Comparison of ENCODE assay signal across 32 cellular contexts in the genomic region with DNA sequence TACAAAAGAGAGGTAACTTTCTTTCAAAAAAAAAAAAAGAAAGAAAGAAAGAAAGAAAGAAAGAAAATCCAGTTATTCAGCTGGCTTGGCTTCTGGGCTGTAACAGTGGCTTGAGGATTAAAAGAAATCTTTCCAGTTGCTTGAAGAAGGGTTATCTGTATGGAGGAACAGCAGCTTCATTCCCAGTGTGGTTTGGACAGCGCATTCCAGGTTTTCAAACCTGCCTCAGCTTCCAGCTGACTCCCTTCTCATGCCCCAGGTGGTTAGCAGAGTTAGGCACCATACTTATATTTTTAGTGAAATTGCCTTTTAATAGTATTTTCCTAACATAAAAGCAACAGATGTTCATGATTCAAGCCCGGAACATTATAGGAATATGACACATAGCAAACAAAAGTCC.
"Had no signal": no experiment of that assay in that cellular context is flagged by ENCODE, and none has a peak within 500 bp of the region (broad histone marks: within the 10 kb centered on the region; RNA-seq: fewer than 3 reads in every experiment).

No MANE protein-coding gene starts in this region.

- H3K36me3 Mint-ChIP-seq: stimulated activated effector memory CD8-positive, alpha-beta T cell treated with anti-CD3 and anti-CD28 coated beads, Interleukin-12 subunit alpha, Interleukin-12 subunit beta, amount 100 ng/mL, for 72 hours had no signal

- H3K27ac ChIP-seq: cardiac muscle cell, colonic mucosa, heart left ventricle, right lobe of liver, skin epidermis, uterus had no signal

- ATAC-seq: heart left ventricle; natural killer cell; right lobe of liver; stimulated activated effector memory CD8-positive, alpha-beta T cell treated with anti-CD3 and anti-CD28 coated beads, Interleukin-12 subunit alpha, Interleukin-12 subunit beta, amount 100 ng/mL, for 72 hours; T-helper 17 cell had no signal

- FAIRE-seq: kidney had no signal

- H3K27me3 Mint-ChIP-seq: activated CD4-positive, alpha-beta memory T cell treated with anti-CD3 and anti-CD28 coated beads for 36 hours; activated CD4-positive, alpha-beta T cell treated with anti-CD3 and anti-CD28 coated beads, Interleukin-2, amount 10 ng/mL, durations not matched to agents 24 days and 14 days; activated naive CD4-positive, alpha-beta T cell treated with anti-CD3 and anti-CD28 coated beads, Interleukin-2, amount 10 ng/mL, durations not matched to agents 7 days and 5 days; activated naive CD8-positive, alpha-beta T cell treated with anti-CD3 and anti-CD28 coated beads, Interleukin-2, amount 10 ng/mL, durations not matched to agents 7 days and 5 days; memory B cell; stimulated activated naive CD8-positive, alpha-beta T cell treated with anti-CD3 and anti-CD28 coated beads, Interleukin-15, Interleukin-2, amounts not matched to agents 100 ng/mL and 50 ng/mL, for 24 hours; T-helper 17 cell; type B pancreatic cell had no signal

- H3K27me3 ChIP-seq: cardiac muscle cell, colonic mucosa, right lobe of liver, uterus had no signal

- H3K4me3 Mint-ChIP-seq: activated CD4-positive, alpha-beta memory T cell treated with anti-CD3 and anti-CD28 coated beads for 36 hours; activated CD4-positive, alpha-beta T cell treated with anti-CD3 and anti-CD28 coated beads, Interleukin-2, amount 10 ng/mL, durations not matched to agents 24 days and 14 days; activated naive CD4-positive, alpha-beta T cell treated with anti-CD3 and anti-CD28 coated beads, Interleukin-2, amount 10 ng/mL, durations not matched to agents 7 days and 5 days; activated naive CD8-positive, alpha-beta T cell treated with anti-CD3 and anti-CD28 coated beads, Interleukin-2, amount 10 ng/mL, durations not matched to agents 7 days and 5 days; immature natural killer cell; memory B cell; natural killer cell; stimulated activated effector memory CD8-positive, alpha-beta T cell treated with anti-CD3 and anti-CD28 coated beads, Interleukin-12 subunit alpha, Interleukin-12 subunit beta, amount 100 ng/mL, for 72 hours; stimulated activated naive CD8-positive, alpha-beta T cell treated with anti-CD3 and anti-CD28 coated beads, Interleukin-15, Interleukin-2, amounts not matched to agents 100 ng/mL and 50 ng/mL, for 24 hours; T-helper 17 cell; type B pancreatic cell had no signal

- H3K4me1 Mint-ChIP-seq: activated naive CD4-positive, alpha-beta T cell treated with anti-CD3 and anti-CD28 coated beads, Interleukin-2, amount 10 ng/mL, durations not matched to agents 7 days and 5 days; immature natural killer cell had no signal

- H3K4me3 ChIP-seq: cardiac muscle cell, colonic mucosa, dorsolateral prefrontal cortex, heart left ventricle, right lobe of liver, skin epidermis, uterus had no signal

- DNase-seq: activated CD4-positive, alpha-beta memory T cell treated with anti-CD3 and anti-CD28 coated beads for 36 hours; activated CD4-positive, alpha-beta T cell treated with anti-CD3 and anti-CD28 coated beads, Interleukin-2, amount 10 ng/mL, durations not matched to agents 24 days and 14 days; activated CD4-positive, CD25-positive, alpha-beta regulatory T cell treated with anti-CD3 and anti-CD28 coated beads, Interleukin-2, amount 50 U/mL, for 72 hours; activated CD8-positive, alpha-beta memory T cell treated with anti-CD3 and anti-CD28 coated beads, Interleukin-2, amount 50 U/mL, for 4 hours; activated gamma-delta T cell; activated naive CD4-positive, alpha-beta T cell treated with anti-CD3 and anti-CD28 coated beads, Interleukin-2, amount 10 ng/mL, durations not matched to agents 7 days and 5 days; activated naive CD8-positive, alpha-beta T cell treated with anti-CD3 and anti-CD28 coated beads, Interleukin-2, amount 10 ng/mL, durations not matched to agents 7 days and 5 days; activated T-cell treated with anti-CD3 and anti-CD28 coated beads, Interleukin-2, amount 50 U/mL, for 1 hour; amniotic stem cell; cerebellar nuclear complex; colonic mucosa; dorsolateral prefrontal cortex; effector memory CD4-positive, alpha-beta T cell; erythroblast; heart left ventricle; hypothalamus; immature natural killer cell; kidney; left colon; natural killer cell; posterior cingulate gyrus; right lobe of liver; stimulated activated CD4-positive, alpha-beta T cell treated with anti-CD3 and anti-CD28 coated beads, Interleukin-4, amount 100 ng/mL, for 24 hours; substantia nigra; T-helper 17 cell; uterus had no signal

- H3K36me3 ChIP-seq: cardiac muscle cell, colonic mucosa, right lobe of liver, uterus had no signal

- H3K4me1 ChIP-seq: colonic mucosa, right lobe of liver, uterus had no signal

- H3K9me3 Mint-ChIP-seq: activated CD4-positive, alpha-beta memory T cell treated with anti-CD3 and anti-CD28 coated beads for 36 hours; activated CD4-positive, alpha-beta T cell treated with anti-CD3 and anti-CD28 coated beads, Interleukin-2, amount 10 ng/mL, durations not matched to agents 24 days and 14 days; activated naive CD4-positive, alpha-beta T cell treated with anti-CD3 and anti-CD28 coated beads, Interleukin-2, amount 10 ng/mL, durations not matched to agents 7 days and 5 days; activated naive CD8-positive, alpha-beta T cell treated with anti-CD3 and anti-CD28 coated beads, Interleukin-2, amount 10 ng/mL, durations not matched to agents 7 days and 5 days; immature natural killer cell; memory B cell; natural killer cell; stimulated activated effector memory CD8-positive, alpha-beta T cell treated with anti-CD3 and anti-CD28 coated beads, Interleukin-12 subunit alpha, Interleukin-12 subunit beta, amount 100 ng/mL, for 72 hours; stimulated activated naive CD8-positive, alpha-beta T cell treated with anti-CD3 and anti-CD28 coated beads, Interleukin-15, Interleukin-2, amounts not matched to agents 100 ng/mL and 50 ng/mL, for 24 hours; type B pancreatic cell had no signal

- H3K9me3 ChIP-seq: colonic mucosa, heart left ventricle, right lobe of liver, uterus had no signal

- H3K27ac Mint-ChIP-seq: activated CD4-positive, alpha-beta memory T cell treated with anti-CD3 and anti-CD28 coated beads for 36 hours; activated CD4-positive, alpha-beta T cell treated with anti-CD3 and anti-CD28 coated beads, Interleukin-2, amount 10 ng/mL, durations not matched to agents 24 days and 14 days; activated naive CD4-positive, alpha-beta T cell treated with anti-CD3 and anti-CD28 coated beads, Interleukin-2, amount 10 ng/mL, durations not matched to agents 7 days and 5 days; activated naive CD8-positive, alpha-beta T cell treated with anti-CD3 and anti-CD28 coated beads, Interleukin-2, amount 10 ng/mL, durations not matched to agents 7 days and 5 days; immature natural killer cell; memory B cell; natural killer cell; stimulated activated effector memory CD8-positive, alpha-beta T cell treated with anti-CD3 and anti-CD28 coated beads, Interleukin-12 subunit alpha, Interleukin-12 subunit beta, amount 100 ng/mL, for 72 hours; stimulated activated naive CD8-positive, alpha-beta T cell treated with anti-CD3 and anti-CD28 coated beads, Interleukin-15, Interleukin-2, amounts not matched to agents 100 ng/mL and 50 ng/mL, for 24 hours; T-helper 17 cell; type B pancreatic cell had no signal
